In genomic region chr15:50876989-50877360, GRCh38 we compare ENCODE assay signal across 8 cellular contexts. TPM values are rescaled to one million over a fixed set of nuclear protein-coding genes. Genes with fewer than 3 reads are reported as not detected.
DNase-seq lines count a peak whose midpoint lies in the region; ATAC-seq, FAIRE-seq and TF ChIP-seq lines count a peak whose summit lies in the region.

No MANE protein-coding gene starts in this region.

- intact Hi-C loops in left colon (cut with DNase I, micrococcal nuclease) = loop anchor here (10.0 kb wide), 2 partner anchors 112 to 192 kb away; partner anchors contain the start of genes SPPL2A (in 1 of the 2) and TRPM7 (in 1 of the 2)

- TF ChIP-seq CTCF in A549 (IDR thresholded peaks at IDR 0.05) = peak; percentile 98

- WGBS in A549 (ENCODE audit: missing lambda C conversion rate) = 0% methylated on average over 8 of the region's 8 CpGs

- ATAC-seq in A549 (peak; percentile 90 to 91), left colon (peak; percentile 62), HG02938 (IDR thresholded peaks at IDR 0.05; ENCODE audit: unreplicated experiment) (no peak)

- DNase-seq in A549 (ENCODE audit: low read depth in 1 of 2, low spot score in 1 of 2) (peak; percentile 91 to 96), GM18507 (ENCODE audit: extremely low spot score, insufficient read length, low read depth) (peak; percentile 26), NCI-H2227 (lab: John Stamatoyannopoulos, UW; ENCODE audit: unreplicated experiment) (peak; percentile 86), cerebellum (ENCODE audit: low spot score) (peak; percentile 75), left colon (peak; percentile 61 to 69)
- peak; percentile 29 for DNase-seq in activated CD4-positive, alpha-beta T cell treated with anti-CD3 and anti-CD28 coated beads for 1 hour
- peak; percentile 29 to 41 for DNase-seq in stimulated activated CD4-positive, alpha-beta T cell treated with anti-CD3 and anti-CD28 coated beads, Interleukin-1b, Interleukin-23, amount 100 ng/mL, for 1 hour (ENCODE audit: low read depth in 2 of 2)

- no peak for TF ChIP-seq EP300 in A549 (IDR thresholded peaks at IDR 0.05)

- H3K4me1 ChIP-seq in A549 = peaks cover 26% of the 10 kb centered on the region

- POLR2A ChIA-PET in A549 (lab: Yijun Ruan, JAX) = interaction anchor here (0.6 to 1.6 kb wide), 11 partner anchors 8 to 522 kb away, joined by 3 to 21 read pairs (median 6); partner anchors contain the start of genes GABPB1, SPPL2A and TRPM7

- no peaks in the 10 kb centered on the region for H3K9me3 ChIP-seq in A549

- H3K4me2 ChIP-seq in A549 = peak overlapping the region; percentile 69

- no peak for TF ChIP-seq POLR2A in A549 (IDR thresholded peaks at IDR 0.05; ENCODE audit: low read length)

- TF ChIP-seq RAD21 in A549 (conservative IDR thresholded peaks at IDR 0.05 in 1 of 2, IDR thresholded peaks at IDR 0.05 in 1 of 2) = peak; percentile 99

- H3K27ac ChIP-seq in A549 = peak overlapping the region; percentile 76 to 86

- CTCF ChIA-PET in A549 (lab: Yijun Ruan, JAX) = interaction anchor here (0.5 to 6.9 kb wide), 65 partner anchors 9 to 693 kb away, joined by 3 to 68 read pairs (median 4); partner anchors contain the start of genes SPPL2A and TRPM7

- peak overlapping the region; percentile 50 for H3K4me3 ChIP-seq in A549

- peak; percentile 94 for FAIRE-seq in A549 (lab: Jason Lieb, UNC)
- FAIRE-seq in GM18507 (lab: Jason Lieb, UNC) = peak; percentile 85

TF ChIP-seq in A549, 52 proteins besides CTCF, POLR2A, EP300 and RAD21:
- TF ChIP-seq JUN (IDR thresholded peaks at IDR 0.05) (0 out of 5 replicates have a peak, but pooled peaks of 1 of the 2 experiments have one; percentile 31), MAFK (IDR thresholded peaks at IDR 0.05; ENCODE audit: partially characterized antibody) (peak; percentile 89), NFE2L2 (conservative IDR thresholded peaks at IDR 0.05; ENCODE audit: low read length) (peak; percentile 69), GATA3 (IDR thresholded peaks at IDR 0.05; ENCODE audit: borderline replicate concordance) (no peak; the same call in 1 of the 2 replicates), RFX5 (IDR thresholded peaks at IDR 0.05) (peak; percentile 16; the same call in 1 of the 2 replicates), CBX2 (IDR thresholded peaks at IDR 0.05; ENCODE audit: borderline replicate concordance, low read depth) (no peak), ZNF302 (CRISPR knock-in tag; IDR thresholded peaks at IDR 0.05) (no peak), SMC3 (IDR thresholded peaks at IDR 0.05) (peak; percentile 94), FOXS1 (CRISPR knock-in tag; IDR thresholded peaks at IDR 0.05) (no peak)
- TF ChIP-seq, protein P1, sequence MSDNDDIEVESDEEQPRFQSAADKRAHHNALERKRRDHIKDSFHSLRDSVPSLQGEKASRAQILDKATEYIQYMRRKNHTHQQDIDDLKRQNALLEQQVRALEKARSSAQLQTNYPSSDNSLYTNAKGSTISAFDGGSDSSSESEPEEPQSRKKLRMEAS (IDR thresholded peaks at IDR 0.05) = no peak

RNA-seq across cellular contexts. Expression of gene AP4E1, which starts 31.5 kb away (rescaled TPM):
- polyA plus RNA-seq in A549 (2011; rRNA removed) = 9.5 and 9.6 TPM in 2 replicates
- polyA plus RNA-seq in A549 (2012; cell fraction: cytosol; rRNA removed) = 1.6 and 1.9 TPM in 2 replicates
- polyA plus RNA-seq in A549 (2012; cell fraction: nucleus; rRNA removed) = 1.1 and 2.4 TPM in 2 replicates
- 9.2 to 10.2 TPM (median 9.6 TPM) in 3 replicates for polyA plus RNA-seq in A549 (2017; fragmentation: RNase III; extraction: RNeasy Plus Mini Kit Qiagen cat#74134 plus additional on column Dnase treatment)
- polyA minus RNA-seq in A549 (2011; rRNA and poly(A)+ RNA removed) = 6.4 and 6.9 TPM in 2 replicates
- 13.4 TPM for total RNA-seq in cerebellum
- total RNA-seq in left colon = 10 to 100 TPM in 1 of 2 donors, 1 to 10 TPM in 1; 9.9 to 10.7 TPM

Comparison
In these comparisons a context has a peak if more than half of its experiments do, and no peak if none do; other contexts are left out.
1. DNase-seq: peak in every context shown above with its lines; median percentile 94 in A549; 86 in NCI-H2227; 75 in cerebellum; 65 in left colon; 35 in stimulated activated CD4-positive, alpha-beta T cell treated with anti-CD3 and anti-CD28 coated beads, Interleukin-1b, Interleukin-23, amount 100 ng/mL, for 1 hour; 29 in activated CD4-positive, alpha-beta T cell treated with anti-CD3 and anti-CD28 coated beads for 1 hour; 26 in GM18507.